8 cellular contexts compared by ENCODE assay signal in genomic region chr14:106308839-106309389, GRCh38.
DNase-seq lines count a peak whose midpoint lies in the region; ATAC-seq and TF ChIP-seq lines count a peak whose summit lies in the region.

No MANE protein-coding gene starts in this region.

- in situ Hi-C loops in GM13977 (cut with MboI; ENCODE audit: low pct_unique_long_range_greater_than_20kb, low sequenced_read_pairs, unreplicated experiment): no loop called here

- H3K27ac ChIP-seq in HEK293 (ENCODE audit: extremely low read depth, low read depth, low read length) (no peak overlapping the region), heart right ventricle (no peak overlapping the region)

- ATAC-seq in heart right ventricle: no peak

- H3K36me3 ChIP-seq in HEK293 (ENCODE audit: control insufficient read depth in 2 of 2, insufficient read depth in 1 of 2, low read length in 2 of 2) (no peaks in the 10 kb centered on the region), heart right ventricle (no peaks in the 10 kb centered on the region)

- intact Hi-C loops in heart right ventricle (cut with DNase I): no loop called here

- peak; percentile 90 for TF ChIP-seq CTCF in GM13977 (IDR thresholded peaks at IDR 0.05; ENCODE audit: extremely low read depth, insufficient read depth, missing control alignments)
- peak; percentile 46; the same call in 1 of the 2 replicates for TF ChIP-seq CTCF in HEK293 (tag by site-specific recombination; IDR thresholded peaks at IDR 0.05)
- TF ChIP-seq CTCF in heart right ventricle (IDR thresholded peaks at IDR 0.05): peak in 8 of 9 donors; percentile 12 to 71 (median 28)

- peaks cover 0 to 26% (median 7%) of the 10 kb centered on the region in 7 donors for H3K27me3 ChIP-seq in heart right ventricle

- H3K9me3 ChIP-seq in HEK293 (ENCODE audit: control insufficient read depth, insufficient read depth, low read depth, low read length) (no peaks in the 10 kb centered on the region), heart right ventricle (peaks cover 0 to 8% (median 0%) of the 10 kb centered on the region in 11 donors)

- H3K4me1 ChIP-seq in HEK293 (ENCODE audit: control insufficient read depth, insufficient read depth, low read length) (no peaks in the 10 kb centered on the region), heart right ventricle (no peaks in the 10 kb centered on the region)

- CTCF ChIA-PET in HEK293 (lab: Yijun Ruan, JAX): interaction anchor here (0.5 to 1.6 kb wide), 21 partner anchors 9 to 214 kb away, joined by 3 to 9 read pairs (median 4); no protein-coding TSS in a partner anchor

- H3K4me3 ChIP-seq in HEK293 (ENCODE audit: low read depth, low read length) (no peak overlapping the region), heart right ventricle (no peak overlapping the region)

- peak; percentile 69 for DNase-seq in GM13977 (ENCODE audit: low spot score)
- DNase-seq in NCI-H146 (lab: John Stamatoyannopoulos, UW): peak; percentile 84
- DNase-seq in activated CD8-positive, alpha-beta memory T cell treated with anti-CD3 and anti-CD28 coated beads, Interleukin-2, amount 50 U/mL, for 48 hours: peak; percentile 100
- DNase-seq in heart right ventricle: peak in 1 of 2 donors; percentile 15
- peak; percentile 33 for DNase-seq in stimulated activated CD8-positive, alpha-beta memory T cell treated with anti-CD3 and anti-CD28 coated beads, Interleukin-12 subunit alpha, Interleukin-12 subunit beta, amount 100 ng/mL, for 1 hour (ENCODE audit: low read depth)
- no peak for DNase-seq in NCI-H1092 treated with DMSO at 0.1 percent for 48 hours (lab: John Stamatoyannopoulos, UW)
- DNase-seq in NCI-H128 (lab: John Stamatoyannopoulos, UW; ENCODE audit: unreplicated experiment): no peak

- 33 to 36% methylated on average over 17 of the region's 17 CpGs for WGBS in heart right ventricle, 2 donors

- POLR2A ChIA-PET in HEK293 (lab: Yijun Ruan, JAX): no interaction called here

TF ChIP-seq in HEK293, 187 proteins besides CTCF, POLR2A, EP300 and RAD21:
- TF ChIP-seq ZNF670 (tag by site-specific recombination; IDR thresholded peaks at IDR 0.05; ENCODE audit: low read depth): no peak
- peak; percentile 73 for TF ChIP-seq SETDB1 (IDR thresholded peaks at IDR 0.05; ENCODE audit: insufficient read length, low read length)

Comparison
In these comparisons a context has a peak if more than half of its experiments do, and no peak if none do; other contexts are left out.
1. DNase-seq: peak in GM13977 (single experiment), NCI-H146 (single experiment), activated CD8-positive, alpha-beta memory T cell treated with anti-CD3 and anti-CD28 coated beads, Interleukin-2, amount 50 U/mL, for 48 hours (single experiment) and stimulated activated CD8-positive, alpha-beta memory T cell treated with anti-CD3 and anti-CD28 coated beads, Interleukin-12 subunit alpha, Interleukin-12 subunit beta, amount 100 ng/mL, for 1 hour (single experiment); none in NCI-H1092 treated with DMSO at 0.1 percent for 48 hours (single experiment) and NCI-H128 (single experiment).
2. CTCF ChIP-seq: peak in every context shown above with its lines; median percentile 90 in GM13977; 46 in HEK293; 28 in heart right ventricle.